ENCODE assay signal across 8 cellular contexts in the genomic region with DNA sequence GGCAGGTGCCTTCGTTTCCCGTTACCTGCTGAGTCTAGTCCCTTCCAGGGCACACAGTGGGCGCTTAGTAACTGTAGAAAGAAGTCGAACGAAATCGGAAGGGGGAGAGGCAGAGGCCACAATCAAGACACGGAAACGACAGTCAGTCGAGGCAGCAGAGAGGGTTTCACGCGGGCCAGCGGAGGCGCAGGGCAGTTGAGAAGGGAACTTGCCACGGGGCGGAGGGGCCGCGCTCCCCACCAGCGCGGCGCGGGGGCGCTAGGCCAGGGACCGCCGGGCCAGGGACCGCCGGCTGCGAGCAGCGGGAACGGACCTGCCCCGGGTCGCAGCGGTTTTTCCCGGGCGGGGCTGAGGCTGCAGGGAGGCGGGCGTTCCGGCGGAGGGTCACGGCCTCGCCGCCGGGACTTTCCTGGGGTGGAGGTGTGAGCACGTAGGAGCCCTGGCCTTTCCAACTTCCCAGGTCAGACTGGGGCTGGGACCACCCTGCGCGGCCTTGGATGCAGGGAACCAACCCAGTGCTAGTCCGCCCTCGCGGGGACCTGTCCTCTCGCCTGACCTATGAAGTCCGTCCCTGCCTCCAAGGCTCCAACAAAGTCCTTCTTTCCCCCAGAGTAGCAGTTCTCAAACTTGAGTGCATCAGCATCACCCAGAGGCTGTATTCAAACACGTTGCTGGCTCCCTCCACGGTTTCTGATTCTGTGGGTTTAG.
DNase-seq lines count a peak whose midpoint lies in the region; ATAC-seq, FAIRE-seq and TF ChIP-seq lines count a peak whose summit lies in the region.

No MANE protein-coding gene starts in this region.

- peak overlapping the region; percentile 92 for H2AFZ ChIP-seq in astrocyte (ENCODE audit: low read depth, low read length)

- no peaks in the 10 kb centered on the region for H3K9me3 Mint-ChIP-seq in astrocyte (ENCODE audit: unreplicated experiment)

- H3K9ac ChIP-seq in astrocyte (ENCODE audit: low read length): peak overlapping the region; percentile 79
- no peak overlapping the region for H3K9ac ChIP-seq in iPS-18a (ENCODE audit: low read length)

- no peaks in the 10 kb centered on the region for H3K27me3 Mint-ChIP-seq in astrocyte (ENCODE audit: low read depth, unreplicated experiment)

- H3K4me3 Mint-ChIP-seq in astrocyte (ENCODE audit: unreplicated experiment): peak overlapping the region; percentile 79

- DNase-seq in GM13977 (ENCODE audit: low spot score): peak; percentile 73
- peak; percentile 13 for DNase-seq in SW480 (ENCODE audit: low spot score)
- no peak for DNase-seq in astrocyte (ENCODE audit: low read depth)
- DNase-seq in NCI-H446 (lab: John Stamatoyannopoulos, UW): no peak
- no peak for DNase-seq in BE2C

- FAIRE-seq in astrocyte (lab: Jason Lieb, UNC): no peak

- no peaks in the 10 kb centered on the region for H3K79me2 ChIP-seq in astrocyte (ENCODE audit: insufficient read depth, low read length)

- H3K9me3 ChIP-seq in astrocyte (ENCODE audit: insufficient read depth, low read depth, low read length) (no peaks in the 10 kb centered on the region), iPS-18a (ENCODE audit: control insufficient read depth, low read depth, low read length) (no peaks in the 10 kb centered on the region), BE2C (no peaks in the 10 kb centered on the region)

- peak overlapping the region; percentile 86 for H3K4me2 ChIP-seq in astrocyte (ENCODE audit: low read length)

- H4K20me1 ChIP-seq in astrocyte (ENCODE audit: insufficient read depth, low read length): no peaks in the 10 kb centered on the region

- H3K36me3 Mint-ChIP-seq in astrocyte (ENCODE audit: low read depth, unreplicated experiment): no peaks in the 10 kb centered on the region

- H3K36me3 ChIP-seq in astrocyte (ENCODE audit: insufficient read depth, low read length): no peaks in the 10 kb centered on the region
- H3K36me3 ChIP-seq in iPS-18a (ENCODE audit: control insufficient read depth, low read depth, low read length): no peaks in the 10 kb centered on the region
- H3K36me3 ChIP-seq in BE2C: no peaks in the 10 kb centered on the region

- H3K4me1 ChIP-seq in astrocyte (ENCODE audit: insufficient read depth, low read length) (peaks cover 45% of the 10 kb centered on the region), iPS-18a (ENCODE audit: control insufficient read depth, low read depth, low read length) (peaks cover 22% of the 10 kb centered on the region), BE2C (no peaks in the 10 kb centered on the region; the same call in 1 of the 2 replicates)

- peak; percentile 55 for ATAC-seq in HG02678 (IDR thresholded peaks at IDR 0.05; ENCODE audit: unreplicated experiment)

- H3K27ac ChIP-seq in astrocyte (ENCODE audit: low read depth, low read length) (peak overlapping the region; percentile 20), iPS-18a (ENCODE audit: low read length) (no peak overlapping the region), skin epidermis (peak overlapping the region; percentile 24 to 84 (median 69))

- in situ Hi-C loops in GM13977 (cut with MboI; ENCODE audit: low pct_unique_long_range_greater_than_20kb, low sequenced_read_pairs, unreplicated experiment): no loop called here

- peaks cover 43% of the 10 kb centered on the region for H3K4me1 Mint-ChIP-seq in astrocyte (ENCODE audit: low read depth, unreplicated experiment)

- TF ChIP-seq CTCF in GM13977 (IDR thresholded peaks at IDR 0.05; ENCODE audit: extremely low read depth, insufficient read depth, missing control alignments) (peak; percentile 44), astrocyte (IDR thresholded peaks at IDR 0.05; ENCODE audit: insufficient read depth, low read depth, low read length) (no peak), BE2C (IDR thresholded peaks at IDR 0.05; ENCODE audit: low read depth, low read length) (no peak)

- H3K27me3 ChIP-seq in astrocyte (ENCODE audit: insufficient read depth, low read length) (no peaks in the 10 kb centered on the region), iPS-18a (ENCODE audit: control insufficient read depth, insufficient read depth, low read length) (peaks cover 19% of the 10 kb centered on the region), BE2C (no peaks in the 10 kb centered on the region)

- H3K4me3 ChIP-seq in astrocyte (ENCODE audit: insufficient read depth, low read depth, low read length) (peak overlapping the region; percentile 39), iPS-18a (ENCODE audit: low read length) (peak overlapping the region; percentile 49), skin epidermis (peak overlapping the region; percentile 26 to 49 (median 34)), BE2C (ENCODE audit: low read depth, low read length) (no peak overlapping the region)

- peak overlapping the region; percentile 23 for H3K27ac Mint-ChIP-seq in astrocyte (ENCODE audit: unreplicated experiment)

Comparison
In these comparisons a context has a peak if more than half of its experiments do, and no peak if none do; other contexts are left out.
1. DNase-seq: peak in GM13977 (single experiment) and SW480 (single experiment); none in astrocyte (single experiment), NCI-H446 (0 of 2) and BE2C (single experiment).